Comparison of ENCODE assay signal across 1 cellular context in the genomic region with DNA sequence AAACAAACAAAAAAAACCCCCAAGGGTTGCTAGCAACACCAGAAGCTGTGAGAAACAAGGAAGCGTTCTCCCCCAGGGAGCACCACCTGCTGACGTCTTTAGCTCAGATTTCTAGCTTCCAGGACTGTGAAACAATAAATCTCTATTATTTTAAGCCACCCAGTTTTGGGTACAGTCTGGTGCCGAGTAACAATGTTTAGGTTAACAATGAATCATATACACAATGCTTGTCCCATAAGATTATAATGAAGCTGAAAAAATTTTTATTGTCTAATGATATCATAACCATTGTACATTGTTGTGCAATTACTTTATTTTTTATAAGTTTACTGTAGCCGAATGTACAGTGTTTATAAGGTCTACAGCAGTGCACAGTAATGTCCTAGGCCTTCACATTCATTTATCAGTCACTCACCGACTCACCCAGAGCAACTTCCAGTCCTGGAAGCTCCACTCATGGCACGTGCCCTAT.
TF ChIP-seq lines count a peak whose summit lies in the region.

No MANE protein-coding gene starts in this region.

TF ChIP-seq in A549, 52 proteins besides CTCF, POLR2A, EP300 and RAD21 (continued from another document):
- TF ChIP-seq, protein P1, sequence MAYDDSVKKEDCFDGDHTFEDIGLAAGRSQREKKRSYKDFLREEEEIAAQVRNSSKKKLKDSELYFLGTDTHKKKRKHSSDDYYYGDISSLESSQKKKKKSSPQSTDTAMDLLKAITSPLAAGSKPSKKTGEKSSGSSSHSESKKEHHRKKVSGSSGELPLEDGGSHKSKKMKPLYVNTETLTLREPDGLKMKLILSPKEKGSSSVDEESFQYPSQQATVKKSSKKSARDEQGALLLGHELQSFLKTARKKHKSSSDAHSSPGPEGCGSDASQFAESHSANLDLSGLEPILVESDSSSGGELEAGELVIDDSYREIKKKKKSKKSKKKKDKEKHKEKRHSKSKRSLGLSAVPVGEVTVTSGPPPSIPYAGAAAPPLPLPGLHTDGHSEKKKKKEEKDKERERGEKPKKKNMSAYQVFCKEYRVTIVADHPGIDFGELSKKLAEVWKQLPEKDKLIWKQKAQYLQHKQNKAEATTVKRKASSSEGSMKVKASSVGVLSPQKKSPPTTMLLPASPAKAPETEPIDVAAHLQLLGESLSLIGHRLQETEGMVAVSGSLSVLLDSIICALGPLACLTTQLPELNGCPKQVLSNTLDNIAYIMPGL (CRISPR knock-in tag; IDR thresholded peaks at IDR 0.05; ENCODE audit: borderline replicate concordance), result no peak
- TF ChIP-seq MAFK (IDR thresholded peaks at IDR 0.05; ENCODE audit: partially characterized antibody) (no peak), NFE2L2 (conservative IDR thresholded peaks at IDR 0.05; ENCODE audit: low read length) (no peak), EHF (CRISPR knock-in tag; IDR thresholded peaks at IDR 0.05) (no peak), RFX5 (IDR thresholded peaks at IDR 0.05) (no peak), CHD2 (IDR thresholded peaks at IDR 0.05; ENCODE audit: low read length, partially characterized antibody) (no peak), RCOR1 (IDR thresholded peaks at IDR 0.05; ENCODE audit: low read depth, low read length) (no peak), NR3C1 (IDR thresholded peaks at IDR 0.05) (no peak), PHF8 (IDR thresholded peaks at IDR 0.05; ENCODE audit: borderline replicate concordance, low read depth) (no peak), TP53 (CRISPR knock-in tag; IDR thresholded peaks at IDR 0.05) (no peak)
- TF ChIP-seq, protein P2, sequence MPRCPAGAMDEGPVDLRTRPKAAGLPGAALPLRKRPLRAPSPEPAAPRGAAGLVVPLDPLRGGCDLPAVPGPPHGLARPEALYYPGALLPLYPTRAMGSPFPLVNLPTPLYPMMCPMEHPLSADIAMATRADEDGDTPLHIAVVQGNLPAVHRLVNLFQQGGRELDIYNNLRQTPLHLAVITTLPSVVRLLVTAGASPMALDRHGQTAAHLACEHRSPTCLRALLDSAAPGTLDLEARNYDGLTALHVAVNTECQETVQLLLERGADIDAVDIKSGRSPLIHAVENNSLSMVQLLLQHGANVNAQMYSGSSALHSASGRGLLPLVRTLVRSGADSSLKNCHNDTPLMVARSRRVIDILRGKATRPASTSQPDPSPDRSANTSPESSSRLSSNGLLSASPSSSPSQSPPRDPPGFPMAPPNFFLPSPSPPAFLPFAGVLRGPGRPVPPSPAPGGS (IDR thresholded peaks at IDR 0.05), result no peak
